In the genomic region with DNA sequence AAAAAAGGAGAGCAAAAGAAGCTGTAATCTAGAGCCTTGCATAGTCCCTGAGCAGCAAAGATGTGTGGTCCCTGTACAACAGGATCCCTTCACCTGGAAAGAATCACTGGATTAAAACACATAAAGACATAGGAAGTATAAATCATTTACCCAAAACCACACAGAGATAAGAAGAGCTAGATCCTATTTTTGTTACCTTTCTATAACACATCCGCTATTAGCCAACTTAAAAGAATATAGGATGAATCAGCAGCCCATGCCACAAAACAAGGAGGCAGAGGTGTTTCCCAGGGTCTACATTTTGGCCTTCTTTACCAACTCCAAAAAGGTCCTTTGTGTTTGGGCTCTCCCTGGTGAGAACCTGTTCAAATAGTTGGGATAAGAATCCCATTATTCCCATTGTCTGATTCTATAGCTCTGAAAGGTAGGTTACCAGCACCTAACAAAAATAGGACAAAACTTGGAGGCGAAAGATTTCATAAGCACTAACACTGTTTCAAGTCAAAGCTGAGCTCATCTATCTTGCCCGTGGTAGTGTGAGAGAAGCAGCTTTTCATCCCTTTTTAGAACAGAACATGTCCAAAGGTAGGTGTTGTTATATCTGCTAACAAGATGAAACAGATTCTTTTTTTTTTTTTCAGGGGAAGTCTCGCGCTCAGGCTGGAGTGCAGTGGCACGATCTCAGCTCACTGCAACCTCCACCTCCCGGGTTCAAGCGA, we compare ENCODE assay signal across 1 cellular context.
TF ChIP-seq lines count a peak whose summit lies in the region.

No MANE protein-coding gene starts in this region.

TF ChIP-seq in HepG2, 621 proteins besides CTCF, POLR2A, EP300 and RAD21:
- TF ChIP-seq, protein P1, sequence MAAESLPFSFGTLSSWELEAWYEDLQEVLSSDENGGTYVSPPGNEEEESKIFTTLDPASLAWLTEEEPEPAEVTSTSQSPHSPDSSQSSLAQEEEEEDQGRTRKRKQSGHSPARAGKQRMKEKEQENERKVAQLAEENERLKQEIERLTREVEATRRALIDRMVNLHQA (CRISPR knock-in tag; IDR thresholded peaks at IDR 0.05) = no peak
- no peak for TF ChIP-seq ZNF224 (CRISPR knock-in tag; IDR thresholded peaks at IDR 0.05)
- TF ChIP-seq, protein P2, sequence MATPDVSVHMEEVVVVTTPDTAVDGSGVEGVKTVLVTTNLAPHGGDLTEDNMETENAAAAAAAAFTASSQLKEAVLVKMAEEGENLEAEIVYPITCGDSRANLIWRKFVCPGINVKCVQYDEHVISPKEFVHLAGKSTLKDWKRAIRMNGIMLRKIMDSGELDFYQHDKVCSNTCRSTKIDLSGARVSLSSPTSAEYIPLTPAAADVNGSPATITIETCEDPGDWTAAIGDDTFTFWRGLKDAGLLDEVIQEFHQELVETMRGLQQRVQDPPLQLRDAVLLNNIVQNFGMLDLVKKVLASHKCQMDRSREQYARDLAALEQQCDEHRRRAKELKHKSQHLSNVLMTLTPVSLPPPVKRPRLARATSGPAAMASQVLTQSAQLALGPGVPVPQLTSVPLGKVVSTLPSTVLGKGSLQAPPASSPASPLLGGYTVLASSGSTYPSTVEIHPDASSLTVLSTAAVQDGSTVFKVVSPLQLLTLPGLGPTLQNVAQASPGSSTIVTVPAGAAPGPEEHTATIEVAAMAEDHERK (CRISPR knock-in tag; IDR thresholded peaks at IDR 0.05; ENCODE audit: low read depth) = no peak
- no peak for TF ChIP-seq ZNF350 (CRISPR knock-in tag; IDR thresholded peaks at IDR 0.05; ENCODE audit: borderline replicate concordance, low read depth)
- TF ChIP-seq FOXJ3 (CRISPR knock-in tag; IDR thresholded peaks at IDR 0.05; ENCODE audit: borderline replicate concordance) = no peak
- no peak for TF ChIP-seq ZNF335 (CRISPR knock-in tag; IDR thresholded peaks at IDR 0.05)
- TF ChIP-seq ZSCAN9 (CRISPR knock-in tag; IDR thresholded peaks at IDR 0.05; ENCODE audit: borderline replicate concordance) = no peak
- TF ChIP-seq GPN1 (CRISPR knock-in tag; IDR thresholded peaks at IDR 0.05; ENCODE audit: borderline replicate concordance) = no peak
- TF ChIP-seq, protein P3, sequence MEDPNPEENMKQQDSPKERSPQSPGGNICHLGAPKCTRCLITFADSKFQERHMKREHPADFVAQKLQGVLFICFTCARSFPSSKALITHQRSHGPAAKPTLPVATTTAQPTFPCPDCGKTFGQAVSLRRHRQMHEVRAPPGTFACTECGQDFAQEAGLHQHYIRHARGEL (CRISPR knock-in tag; IDR thresholded peaks at IDR 0.05) = no peak
- TF ChIP-seq HHEX (CRISPR knock-in tag; IDR thresholded peaks at IDR 0.05) = no peak
